In genomic region chr9:127087836-127088235, GRCh38 we compare ENCODE assay signal across 18 cellular contexts. TPM values are rescaled to one million over a fixed set of nuclear protein-coding genes. Genes with fewer than 3 reads are reported as not detected.
DNase-seq lines count a peak whose midpoint lies in the region; ATAC-seq and TF ChIP-seq lines count a peak whose summit lies in the region.
"Had no signal": no experiment of that assay in that cellular context is flagged by ENCODE, and none has a peak within 500 bp of the region (broad histone marks: within the 10 kb centered on the region; RNA-seq: fewer than 3 reads in every experiment).

No MANE protein-coding gene starts in this region.

- no peaks in the 10 kb centered on the region for H3K4me1 ChIP-seq in endodermal cell (ENCODE audit: control insufficient read depth, insufficient read depth, low read length)
- H3K4me1 ChIP-seq in sigmoid colon, result peaks cover 0 to 28% (median 25%) of the 10 kb centered on the region in 4 donors
- H3K4me1 ChIP-seq: HAP-1 had no signal

- no peak for ATAC-seq in activated naive CD8-positive, alpha-beta T cell treated with anti-CD3 and anti-CD28 coated beads, Interleukin-2, amount 50 U/mL, for 24 hours
- no peak for ATAC-seq in GM18907 (IDR thresholded peaks at IDR 0.05; ENCODE audit: unreplicated experiment)
- ATAC-seq: HepG2 had no signal

- CTCF ChIA-PET in GM10248 (lab: Yijun Ruan, JAX), result no interaction called here

- H3K4me3 ChIP-seq in coronary artery, result no peak overlapping the region
- H3K4me3 ChIP-seq in endodermal cell (ENCODE audit: low read length), result no peak overlapping the region
- H3K4me3 ChIP-seq in sigmoid colon, result no peak overlapping the region
- H3K4me3 ChIP-seq: GM23248, HAP-1 had no signal

- no peak overlapping the region for H3K9ac ChIP-seq in endodermal cell (ENCODE audit: extremely low read depth, low read length, poor library complexity, severe bottlenecking)
- H3K9ac ChIP-seq: GM23248 had no signal

- DNase-seq in coronary artery (ENCODE audit: low spot score), result peak; percentile 28
- DNase-seq in endodermal cell, result no peak
- no peak for DNase-seq in nephron progenitor cell
- DNase-seq in sigmoid colon, result peak; percentile 43
- DNase-seq in inferior parietal cortex (ENCODE audit: extremely low spot score), result no peak
- no peak for DNase-seq in GM10248 (ENCODE audit: extremely low spot score)
- DNase-seq in activated naive CD8-positive, alpha-beta T cell treated with anti-CD3 and anti-CD28 coated beads, Interleukin-2, amount 50 U/mL, for 24 hours, result no peak
- DNase-seq: ACHN; CD4-positive, alpha-beta T cell; DMS153; DMS79; GDM1; GM23248 had no signal

- H3K4me3 Mint-ChIP-seq in endodermal cell, result no peak overlapping the region
- no peak overlapping the region for H3K4me3 Mint-ChIP-seq in nephron progenitor cell
- no peak overlapping the region for H3K4me3 Mint-ChIP-seq in activated naive CD8-positive, alpha-beta T cell treated with anti-CD3 and anti-CD28 coated beads, Interleukin-2, amount 50 U/mL, for 24 hours
- H3K4me3 Mint-ChIP-seq: CD4-positive, alpha-beta T cell; IgD-negative memory B cell had no signal

- no peak for TF ChIP-seq POLR2A in sigmoid colon (IDR thresholded peaks at IDR 0.05)

- H3K27me3 ChIP-seq in endodermal cell (ENCODE audit: control insufficient read depth, insufficient read depth, low read length, poor library complexity, severe bottlenecking), result no peaks in the 10 kb centered on the region
- H3K27me3 ChIP-seq in sigmoid colon, result no peaks in the 10 kb centered on the region

- no peaks in the 10 kb centered on the region for H3K9me3 Mint-ChIP-seq in endodermal cell
- H3K9me3 Mint-ChIP-seq in nephron progenitor cell, result no peaks in the 10 kb centered on the region
- H3K9me3 Mint-ChIP-seq in activated naive CD8-positive, alpha-beta T cell treated with anti-CD3 and anti-CD28 coated beads, Interleukin-2, amount 50 U/mL, for 24 hours, result no peaks in the 10 kb centered on the region
- H3K9me3 Mint-ChIP-seq: CD4-positive, alpha-beta T cell; IgD-negative memory B cell had no signal

- H3K36me3 Mint-ChIP-seq in endodermal cell (ENCODE audit: low read depth) (peaks cover 19% of the 10 kb centered on the region), nephron progenitor cell (ENCODE audit: low read depth) (peaks cover 24% of the 10 kb centered on the region)
- no peaks in the 10 kb centered on the region for H3K36me3 Mint-ChIP-seq in activated naive CD8-positive, alpha-beta T cell treated with anti-CD3 and anti-CD28 coated beads, Interleukin-2, amount 50 U/mL, for 24 hours (ENCODE audit: low read depth)

- H3K36me3 ChIP-seq in endodermal cell (ENCODE audit: control insufficient read depth, insufficient read depth, low read length), result no peaks in the 10 kb centered on the region
- H3K36me3 ChIP-seq in sigmoid colon, result peaks cover 0 to 43% (median 21%) of the 10 kb centered on the region in 4 donors
- H3K36me3 ChIP-seq: HAP-1 had no signal

- WGBS in endodermal cell (ENCODE audit: insufficient coverage in 1 of 2, insufficient read length in 1 of 2), 2 experiments, result 96 to 98% methylated on average over 8 of the region's 8 CpGs
- 95 to 96% methylated on average over 8 of the region's 8 CpGs for WGBS in sigmoid colon, 2 donors

- POLR2A ChIA-PET in GM10248 (lab: Yijun Ruan, JAX), result no interaction called here

- H3K27me3 Mint-ChIP-seq in endodermal cell (ENCODE audit: insufficient read depth) (no peaks in the 10 kb centered on the region), nephron progenitor cell (ENCODE audit: low read depth, poor library complexity) (peaks cover 4% of the 10 kb centered on the region)
- peaks cover 3% of the 10 kb centered on the region for H3K27me3 Mint-ChIP-seq in activated naive CD8-positive, alpha-beta T cell treated with anti-CD3 and anti-CD28 coated beads, Interleukin-2, amount 50 U/mL, for 24 hours
- H3K27me3 Mint-ChIP-seq: IgD-negative memory B cell had no signal

- H3K4me1 Mint-ChIP-seq in endodermal cell (peaks cover 5% of the 10 kb centered on the region), nephron progenitor cell (peaks cover 29% of the 10 kb centered on the region)
- peaks cover 4% of the 10 kb centered on the region for H3K4me1 Mint-ChIP-seq in activated naive CD8-positive, alpha-beta T cell treated with anti-CD3 and anti-CD28 coated beads, Interleukin-2, amount 50 U/mL, for 24 hours
- H3K4me1 Mint-ChIP-seq: IgD-negative memory B cell had no signal

- intact Hi-C loops in sigmoid colon (cut with DNase I), result no loop called here

- no peak for TF ChIP-seq CTCF in coronary artery (IDR thresholded peaks at IDR 0.05)
- no peak for TF ChIP-seq CTCF in endodermal cell (conservative IDR thresholded peaks at IDR 0.05)
- no peak for TF ChIP-seq CTCF in nephron progenitor cell (IDR thresholded peaks at IDR 0.05)
- TF ChIP-seq CTCF in sigmoid colon (IDR thresholded peaks at IDR 0.05), result no peak
- TF ChIP-seq CTCF in GM10248 (IDR thresholded peaks at IDR 0.05; ENCODE audit: control extremely low read depth, extremely low read depth, low read depth, missing control alignments), result no peak

- H3K9me3 ChIP-seq in endodermal cell (ENCODE audit: control insufficient read depth, low read length) (no peaks in the 10 kb centered on the region), sigmoid colon (no peaks in the 10 kb centered on the region)
- H3K9me3 ChIP-seq: HAP-1 had no signal

- H3K27ac ChIP-seq in coronary artery, result no peak overlapping the region
- H3K27ac ChIP-seq in endodermal cell (ENCODE audit: low read depth, low read length), result no peak overlapping the region
- peak overlapping the region in 2 of 4 donors; percentile 35 to 84 for H3K27ac ChIP-seq in sigmoid colon
- H3K27ac ChIP-seq: C4-2B, GM23248 had no signal

- no peak for TF ChIP-seq EP300 in sigmoid colon (IDR thresholded peaks at IDR 0.05)

- H3K27ac Mint-ChIP-seq in endodermal cell, result peak overlapping the region; percentile 0
- H3K27ac Mint-ChIP-seq in nephron progenitor cell, result peak overlapping the region; percentile 30
- no peak overlapping the region for H3K27ac Mint-ChIP-seq in activated naive CD8-positive, alpha-beta T cell treated with anti-CD3 and anti-CD28 coated beads, Interleukin-2, amount 50 U/mL, for 24 hours
- H3K27ac Mint-ChIP-seq: CD4-positive, alpha-beta T cell; IgD-negative memory B cell had no signal

RNA-seq across cellular contexts. Expression of gene ANGPTL2, which starts 34.6 kb away (rescaled TPM):
- 10 to 100 TPM; 14.8 to 17.1 TPM for total RNA-seq in endodermal cell
- 19.1 TPM for polyA plus RNA-seq in endodermal cell (2013, experiment 1 of 2)
- polyA plus RNA-seq in endodermal cell (2013, experiment 2 of 2), result 21.2 TPM
- total RNA-seq in sigmoid colon, result 100 to 1,000 TPM in 1 of 4 donors, 10 to 100 TPM in 3; 50.5 to 112 (median 78.8) TPM
- polyA plus RNA-seq in sigmoid colon, result 10 to 100 TPM in 1 of 3 donors, 1 to 10 TPM in 1, under 1 TPM in 1; 0.69 to 14.7 (median 9.6) TPM
- total RNA-seq: CD4-positive, alpha-beta T cell had no signal

Comparison
In these comparisons a context has a peak if more than half of its experiments do, and no peak if none do; other contexts are left out.
1. DNase-seq: peak in coronary artery (single experiment) and sigmoid colon (single experiment); none in endodermal cell (single experiment), nephron progenitor cell (single experiment), inferior parietal cortex (single experiment), GM10248 (single experiment) and activated naive CD8-positive, alpha-beta T cell treated with anti-CD3 and anti-CD28 coated beads, Interleukin-2, amount 50 U/mL, for 24 hours (single experiment).